ENCODE assay signal across 2 cellular contexts in the genomic region with DNA sequence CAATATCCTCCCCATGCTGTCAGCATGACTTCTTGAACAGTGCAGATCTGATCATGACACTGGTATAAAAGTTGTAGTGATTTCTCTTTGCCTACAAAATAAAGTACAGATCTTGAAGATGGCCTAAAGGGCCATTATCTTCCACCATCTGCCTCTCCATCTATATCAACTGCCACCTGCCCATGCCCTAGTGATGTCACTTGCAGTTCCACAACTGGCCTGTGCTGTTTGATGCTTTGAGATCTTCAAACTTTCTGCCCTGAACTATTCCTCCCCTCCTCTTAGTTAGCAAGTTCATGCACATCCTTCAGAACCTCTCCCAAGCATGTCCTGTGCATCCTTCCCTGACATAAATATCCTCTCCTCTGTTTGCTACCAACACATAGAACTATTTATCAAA.
TF ChIP-seq lines count a peak whose summit lies in the region.

No MANE protein-coding gene starts in this region.

TF ChIP-seq in SK-N-SH, 30 proteins besides CTCF, POLR2A, EP300 and RAD21 (continued from another document):
- TF ChIP-seq ZBTB33 (IDR thresholded peaks at IDR 0.05; ENCODE audit: borderline replicate concordance, low read depth) (no peak), YY1 (IDR thresholded peaks at IDR 0.05; ENCODE audit: low read depth) (no peak), TEAD4 (IDR thresholded peaks at IDR 0.05; ENCODE audit: borderline replicate concordance, insufficient read depth) (no peak), ELF1 (IDR thresholded peaks at IDR 0.05) (no peak)

TF ChIP-seq in SK-N-SH treated with all-trans-retinoic acid at 6 μM for 48 hours, 23 proteins besides CTCF, POLR2A, EP300 and RAD21 (continued from another document):
- TF ChIP-seq, protein P1, sequence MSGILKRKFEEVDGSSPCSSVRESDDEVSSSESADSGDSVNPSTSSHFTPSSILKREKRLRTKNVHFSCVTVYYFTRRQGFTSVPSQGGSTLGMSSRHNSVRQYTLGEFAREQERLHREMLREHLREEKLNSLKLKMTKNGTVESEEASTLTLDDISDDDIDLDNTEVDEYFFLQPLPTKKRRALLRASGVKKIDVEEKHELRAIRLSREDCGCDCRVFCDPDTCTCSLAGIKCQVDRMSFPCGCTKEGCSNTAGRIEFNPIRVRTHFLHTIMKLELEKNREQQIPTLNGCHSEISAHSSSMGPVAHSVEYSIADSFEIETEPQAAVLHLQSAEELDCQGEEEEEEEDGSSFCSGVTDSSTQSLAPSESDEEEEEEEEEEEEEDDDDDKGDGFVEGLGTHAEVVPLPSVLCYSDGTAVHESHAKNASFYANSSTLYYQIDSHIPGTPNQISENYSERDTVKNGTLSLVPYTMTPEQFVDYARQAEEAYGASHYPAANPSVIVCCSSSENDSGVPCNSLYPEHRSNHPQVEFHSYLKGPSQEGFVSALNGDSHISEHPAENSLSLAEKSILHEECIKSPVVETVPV (CRISPR knock-in tag; IDR thresholded peaks at IDR 0.05): no peak
- TF ChIP-seq SNAI2 (CRISPR knock-in tag; IDR thresholded peaks at IDR 0.05) (no peak), BACH2 (CRISPR knock-in tag; IDR thresholded peaks at IDR 0.05; ENCODE audit: borderline replicate concordance) (no peak), ZC3H10 (CRISPR knock-in tag; IDR thresholded peaks at IDR 0.05) (no peak), GLIS3 (CRISPR knock-in tag; IDR thresholded peaks at IDR 0.05) (no peak), ISL1 (CRISPR knock-in tag; IDR thresholded peaks at IDR 0.05) (no peak)
- TF ChIP-seq, protein P2, sequence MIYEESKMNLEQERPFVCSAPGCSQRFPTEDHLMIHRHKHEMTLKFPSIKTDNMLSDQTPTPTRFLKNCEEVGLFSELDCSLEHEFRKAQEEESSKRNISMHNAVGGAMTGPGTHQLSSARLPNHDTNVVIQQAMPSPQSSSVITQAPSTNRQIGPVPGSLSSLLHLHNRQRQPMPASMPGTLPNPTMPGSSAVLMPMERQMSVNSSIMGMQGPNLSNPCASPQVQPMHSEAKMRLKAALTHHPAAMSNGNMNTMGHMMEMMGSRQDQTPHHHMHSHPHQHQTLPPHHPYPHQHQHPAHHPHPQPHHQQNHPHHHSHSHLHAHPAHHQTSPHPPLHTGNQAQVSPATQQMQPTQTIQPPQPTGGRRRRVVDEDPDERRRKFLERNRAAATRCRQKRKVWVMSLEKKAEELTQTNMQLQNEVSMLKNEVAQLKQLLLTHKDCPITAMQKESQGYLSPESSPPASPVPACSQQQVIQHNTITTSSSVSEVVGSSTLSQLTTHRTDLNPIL (CRISPR knock-in tag; IDR thresholded peaks at IDR 0.05; ENCODE audit: low read depth): no peak
- TF ChIP-seq, protein P3, sequence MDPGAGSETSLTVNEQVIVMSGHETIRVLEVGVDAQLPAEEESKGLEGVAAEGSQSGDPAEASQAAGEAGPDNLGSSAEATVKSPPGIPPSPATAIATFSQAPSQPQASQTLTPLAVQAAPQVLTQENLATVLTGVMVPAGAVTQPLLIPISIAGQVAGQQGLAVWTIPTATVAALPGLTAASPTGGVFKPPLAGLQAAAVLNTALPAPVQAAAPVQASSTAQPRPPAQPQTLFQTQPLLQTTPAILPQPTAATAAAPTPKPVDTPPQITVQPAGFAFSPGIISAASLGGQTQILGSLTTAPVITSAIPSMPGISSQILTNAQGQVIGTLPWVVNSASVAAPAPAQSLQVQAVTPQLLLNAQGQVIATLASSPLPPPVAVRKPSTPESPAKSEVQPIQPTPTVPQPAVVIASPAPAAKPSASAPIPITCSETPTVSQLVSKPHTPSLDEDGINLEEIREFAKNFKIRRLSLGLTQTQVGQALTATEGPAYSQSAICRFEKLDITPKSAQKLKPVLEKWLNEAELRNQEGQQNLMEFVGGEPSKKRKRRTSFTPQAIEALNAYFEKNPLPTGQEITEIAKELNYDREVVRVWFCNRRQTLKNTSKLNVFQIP (CRISPR knock-in tag; IDR thresholded peaks at IDR 0.05; ENCODE audit: borderline replicate concordance, low read depth): no peak
